In the genomic region with DNA sequence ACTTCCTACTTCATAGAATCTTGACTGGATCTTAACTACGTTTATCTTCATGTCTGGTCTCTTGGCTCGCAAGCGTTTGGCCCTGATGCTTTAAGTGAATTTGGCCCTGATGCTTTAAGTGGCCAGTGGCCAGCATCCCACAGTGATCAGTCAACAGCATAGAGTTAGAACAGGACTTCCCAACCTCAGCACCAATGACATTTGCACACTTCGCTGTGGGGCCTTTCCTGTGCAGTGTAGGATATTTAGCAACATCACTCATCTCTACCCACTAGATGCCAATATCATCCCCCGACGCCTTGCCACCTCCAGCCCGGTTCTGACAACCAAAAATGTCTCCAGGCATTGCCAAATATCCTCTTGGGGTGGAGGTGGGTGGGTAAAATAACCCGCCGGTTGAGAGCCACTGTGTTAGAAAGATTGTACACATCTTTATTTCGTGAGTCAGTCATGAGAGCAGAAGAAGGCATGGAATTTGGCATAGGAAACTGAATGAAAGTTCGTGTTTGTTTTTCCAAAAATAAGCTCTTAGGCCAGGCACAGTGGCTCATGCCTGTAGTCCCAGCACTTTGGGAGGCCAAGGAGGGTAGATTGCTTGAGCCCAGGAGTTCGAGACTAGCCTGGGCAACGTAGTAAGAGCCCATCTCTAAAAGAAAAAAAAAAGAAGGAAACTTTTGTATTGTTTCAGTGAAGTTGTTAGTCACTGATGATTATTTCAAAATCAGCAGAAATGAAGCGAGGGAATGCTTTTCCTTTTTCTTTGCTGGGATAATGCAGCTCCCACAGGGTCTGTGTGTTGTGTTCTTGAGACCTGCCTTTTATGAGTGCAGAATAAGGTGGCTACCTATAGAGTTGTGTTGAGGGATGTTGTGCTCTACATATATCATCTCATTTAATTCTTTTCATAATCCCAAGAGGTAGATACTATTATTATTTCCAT, we compare ENCODE assay signal across 13 cellular contexts. TPM values are rescaled to one million over a fixed set of nuclear protein-coding genes. Genes with fewer than 3 reads are reported as not detected.
A peak's percentile ranks its signal among the peaks of the same experiment; 100 is the strongest.
DNase-seq lines count a peak whose midpoint lies in the region; ATAC-seq, FAIRE-seq and TF ChIP-seq lines count a peak whose summit lies in the region.
"Had no signal": no experiment of that assay in that cellular context is flagged by ENCODE, and none has a peak within 500 bp of the region (broad histone marks: within the 10 kb centered on the region; RNA-seq: fewer than 3 reads in every experiment).

No MANE protein-coding gene starts in this region.

- no peak for FAIRE-seq in bronchial epithelial cell (lab: Jason Lieb, UNC)
- FAIRE-seq: GM12891 had no signal

- H3K27ac ChIP-seq in Peyer's patch: no peak overlapping the region
- H3K27ac ChIP-seq: colonic mucosa had no signal

- TF ChIP-seq POLR2A in Peyer's patch (IDR thresholded peaks at IDR 0.05): no peak

- no peaks in the 10 kb centered on the region for H3K36me3 ChIP-seq in bronchial epithelial cell (ENCODE audit: control insufficient read depth, insufficient read depth, low read length)
- peaks cover 0 to 25% (median 0%) of the 10 kb centered on the region in 3 donors for H3K36me3 ChIP-seq in Peyer's patch
- H3K36me3 ChIP-seq: colonic mucosa had no signal

- H3K4me1 ChIP-seq in Peyer's patch: no peaks in the 10 kb centered on the region
- H3K4me1 ChIP-seq: colonic mucosa had no signal

- no peak for ATAC-seq in HG03439 (IDR thresholded peaks at IDR 0.05; ENCODE audit: unreplicated experiment)

- H3K9me3 ChIP-seq in Peyer's patch: no peaks in the 10 kb centered on the region
- H3K9me3 ChIP-seq: colonic mucosa had no signal

- H3K27me3 ChIP-seq in bronchial epithelial cell (ENCODE audit: control insufficient read depth, insufficient read depth, low read length): no peaks in the 10 kb centered on the region
- no peaks in the 10 kb centered on the region for H3K27me3 ChIP-seq in Peyer's patch
- H3K27me3 ChIP-seq: colonic mucosa had no signal

- TF ChIP-seq CTCF in LNCaP clone FGC (IDR thresholded peaks at IDR 0.05; ENCODE audit: control insufficient read depth, extremely low read depth, insufficient read depth): no peak
- TF ChIP-seq CTCF in bronchial epithelial cell (IDR thresholded peaks at IDR 0.05; ENCODE audit: insufficient read depth, low read length, severe bottlenecking): no peak
- TF ChIP-seq CTCF in Peyer's patch (IDR thresholded peaks at IDR 0.05): no peak

- H3K4me3 ChIP-seq in LNCaP clone FGC (ENCODE audit: low read depth, low read length): no peak overlapping the region
- no peak overlapping the region for H3K4me3 ChIP-seq in bronchial epithelial cell (ENCODE audit: low read depth, low read length)
- no peak overlapping the region for H3K4me3 ChIP-seq in Peyer's patch
- H3K4me3 ChIP-seq: colonic mucosa had no signal

- DNase-seq in AG20443 (ENCODE audit: low spot score) (peak; percentile 70), LNCaP clone FGC (ENCODE audit: low read depth) (peak; percentile 42), bronchial epithelial cell (ENCODE audit: low read depth) (peak; percentile 67), non-pigmented ciliary epithelial cell (ENCODE audit: low read depth) (peak; percentile 51), cerebellum (ENCODE audit: low spot score) (no peak), NCI-H2081 treated with DMSO at 0.1 percent for 48 hours (lab: John Stamatoyannopoulos, UW) (no peak), Peyer's patch (no peak)
- DNase-seq: colonic mucosa, hippocampal formation, NCI-H187 treated with DMSO at 0.1 percent for 48 hours, RPMI8226 had no signal

RNA-seq across cellular contexts. Expression of a gene that starts 12.0 kb away (rescaled TPM):
- not detected in 2 replicates for total RNA-seq in bronchial epithelial cell
- not detected for total RNA-seq in cerebellum
- 100 to 1,000 TPM in 3 of 4 donors, 1 to 10 TPM in 1; 4.1 to 489 (median 221) TPM for total RNA-seq in Peyer's patch

RNA-seq across cellular contexts. Expression of a gene that starts 20.6 kb away (rescaled TPM):
- total RNA-seq in bronchial epithelial cell (not detected in 2 replicates), cerebellum (not detected), Peyer's patch (not detected)
- total RNA-seq: colonic mucosa had no signal

RNA-seq across cellular contexts. Expression of a gene that starts 42.1 kb away (rescaled TPM):
- total RNA-seq in bronchial epithelial cell (63.4 and 68.2 TPM in 2 replicates), cerebellum (101 TPM), Peyer's patch (100 to 1,000 TPM in 3 of 4 donors, 10 to 100 TPM in 1; 64.8 to 182 (median 109) TPM)

Comparison
In these comparisons a context has a peak if more than half of its experiments do, and no peak if none do; other contexts are left out.
1. DNase-seq: peak in AG20443 (single experiment), LNCaP clone FGC (single experiment), bronchial epithelial cell (single experiment) and non-pigmented ciliary epithelial cell (single experiment); none in cerebellum (single experiment), NCI-H2081 treated with DMSO at 0.1 percent for 48 hours (single experiment) and Peyer's patch (0 of 3).